ENCODE assay signal across 23 cellular contexts in genomic region chr21:43953028-43953427, GRCh38. TPM values are rescaled to one million over a fixed set of nuclear protein-coding genes. Genes with fewer than 3 reads are reported as not detected.
A peak's percentile ranks its signal among the peaks of the same experiment; 100 is the strongest.
DNase-seq lines count a peak whose midpoint lies in the region; ATAC-seq, FAIRE-seq and TF ChIP-seq lines count a peak whose summit lies in the region.
"Had no signal": no experiment of that assay in that cellular context is flagged by ENCODE, and none has a peak within 500 bp of the region (broad histone marks: within the 10 kb centered on the region; RNA-seq: fewer than 3 reads in every experiment).

No MANE protein-coding gene starts in this region.

- DNase-seq in HepG2 (ENCODE audit: low spot score) (no peak), right lobe of liver (no peak), left ventricle myocardium superior (peak; percentile 62), psoas muscle (peak; percentile 47 to 87), DMS114 treated with DMSO at 0.1 percent for 48 hours (lab: John Stamatoyannopoulos, UW; ENCODE audit: unreplicated experiment) (no peak)
- DNase-seq: BE2C; Calu3; CD8-positive, alpha-beta T cell; DMS53; EL; GOT3; NCI-H1105 treated with DMSO at 0.1 percent for 48 hours; NCI-H1694 treated with DMSO at 0.1 percent for 48 hours; NCI-H2107; NCI-H2227 treated with DMSO at 0.1 percent for 48 hours; NCI-H510A treated with DMSO at 0.1 percent for 48 hours; NCI-H82; SIG-M5 had no signal

- POLR2A ChIA-PET in HepG2 (lab: Yijun Ruan, JAX) = no interaction called here

- ATAC-seq in HepG2 (no peak), right lobe of liver (no peak), left ventricle myocardium superior (peak; percentile 85), psoas muscle (peak; percentile 69 to 88 (median 86)), GM18867 (IDR thresholded peaks at IDR 0.05; ENCODE audit: unreplicated experiment) (no peak), GM19395 (IDR thresholded peaks at IDR 0.05; ENCODE audit: unreplicated experiment) (no peak)
- ATAC-seq: CD8-positive, alpha-beta T cell; HCT116; K562 had no signal

- no peaks in the 10 kb centered on the region for H3K79me2 ChIP-seq in HepG2 (ENCODE audit: insufficient read depth, low read length)

- in situ Hi-C loops in HepG2 (cut with HindIII; ENCODE audit: extremely low pct_ligation_motif_present, low pct_unique_long_range_greater_than_20kb) = no loop called here

- no peak overlapping the region for H3K4me2 ChIP-seq in HepG2 (ENCODE audit: low read depth, low read length)

- H3K4me3 ChIP-seq in HepG2 (replicated peaks in 1 of 3; ENCODE audit: insufficient read depth in 1 of 3, low read depth in 2 of 3, low read length in 3 of 3) (no peak overlapping the region), right lobe of liver (no peak overlapping the region), psoas muscle (no peak overlapping the region)
- H3K4me3 ChIP-seq: K562 had no signal

- TF ChIP-seq POLR2A in HepG2 (IDR thresholded peaks at IDR 0.05; ENCODE audit: insufficient read depth in 1 of 2, low read depth in 2 of 2, low read length in 2 of 2) = no peak
- no peak for TF ChIP-seq POLR2A in right lobe of liver (IDR thresholded peaks at IDR 0.05)

- H2AFZ ChIP-seq in HepG2 (ENCODE audit: low read length) = no peak overlapping the region

- intact Hi-C loops in HepG2 (cut with micrococcal nuclease; ENCODE audit: unreplicated experiment) = no loop called here
- intact Hi-C loops in right lobe of liver (cut with DNase I) = no loop called here
- intact Hi-C loops in left ventricle myocardium superior (cut with micrococcal nuclease) = no loop called here
- intact Hi-C loops in psoas muscle (cut with DNase I) = no loop called here

- H4K20me1 ChIP-seq in HepG2 (ENCODE audit: insufficient read depth, low read length) = no peaks in the 10 kb centered on the region

- H3K9ac ChIP-seq in HepG2 (ENCODE audit: insufficient read depth, low read depth, low read length) = no peak overlapping the region

- CTCF ChIA-PET in HepG2 (lab: Yijun Ruan, JAX; ENCODE audit: low intra/inter-chr PET ratio, low total read pairs) = no interaction called here

- FAIRE-seq in HepG2 (lab: Jason Lieb, UNC) = no peak
- FAIRE-seq: GM12891, K562 had no signal

- BruUV-seq in HepG2 (replicated peaks; lab: Mats Ljungman, UMichigan) = no TSS peak

- TF ChIP-seq EP300 in HepG2 (IDR thresholded peaks at IDR 0.05; ENCODE audit: low read depth in 2 of 2, low read length in 2 of 2) (no peak), HepG2 (CRISPR knock-in tag; IDR thresholded peaks at IDR 0.05; ENCODE audit: borderline replicate concordance) (no peak)

- H3K27ac ChIP-seq in HepG2 (ENCODE audit: extremely low read length, insufficient read depth, low read length) (no peak overlapping the region), right lobe of liver (no peak overlapping the region), psoas muscle (peak overlapping the region; percentile 51)

- TF ChIP-seq RAD21 in HepG2 (CRISPR knock-in tag; IDR thresholded peaks at IDR 0.05) = no peak

- 96% methylated on average over 18 of the region's 18 CpGs for WGBS in HepG2 (ENCODE audit: low lambda C conversion rate)
- WGBS in right lobe of liver (ENCODE audit: insufficient coverage, low coverage, low lambda C conversion rate, missing lambda C conversion rate) = 76% methylated on average over 7 of the region's 18 CpGs
- 20 to 40% (median 31%) methylated on average over 18 of the region's 18 CpGs for WGBS in psoas muscle, 3 donors

- H3K27me3 ChIP-seq in HepG2 (ENCODE audit: control insufficient read depth in 1 of 2, insufficient read depth in 2 of 2, low read length in 2 of 2) = no peaks in the 10 kb centered on the region
- H3K27me3 ChIP-seq in right lobe of liver = no peaks in the 10 kb centered on the region
- H3K27me3 ChIP-seq in psoas muscle (ENCODE audit: insufficient read depth in 3 of 3, low read length in 2 of 3) = no peaks in the 10 kb centered on the region
- H3K27me3 ChIP-seq: BE2C had no signal

- H3K36me3 ChIP-seq in HepG2 (replicated peaks in 1 of 2; ENCODE audit: control insufficient read depth in 1 of 2, insufficient read depth in 2 of 2, low read length in 2 of 2) = peaks cover 8% of the 10 kb centered on the region in 2 experiments; a peak in 4 of 5 replicates
- H3K36me3 ChIP-seq in right lobe of liver = no peaks in the 10 kb centered on the region
- H3K36me3 ChIP-seq in psoas muscle (ENCODE audit: insufficient read depth in 1 of 2, low read depth in 1 of 2) = no peaks in the 10 kb centered on the region
- H3K36me3 ChIP-seq: BE2C had no signal

- H3K4me1 ChIP-seq in HepG2 (ENCODE audit: insufficient read depth, low read length) (no peaks in the 10 kb centered on the region; the same call in 1 of the 2 replicates), right lobe of liver (peaks cover 0 to 9% (median 4%) of the 10 kb centered on the region in 4 donors), psoas muscle (peaks cover 41% of the 10 kb centered on the region)

- TF ChIP-seq CTCF in HepG2 (CRISPR knock-in tag; IDR thresholded peaks at IDR 0.05) (no peak), right lobe of liver (IDR thresholded peaks at IDR 0.05) (no peak), psoas muscle (IDR thresholded peaks at IDR 0.05) (no peak)

- H3K9me3 ChIP-seq in HepG2 (ENCODE audit: low read length) = peaks cover 9% of the 10 kb centered on the region
- no peaks in the 10 kb centered on the region for H3K9me3 ChIP-seq in right lobe of liver
- H3K9me3 ChIP-seq in psoas muscle = peaks cover 10% of the 10 kb centered on the region

TF ChIP-seq in HepG2, 621 proteins besides CTCF, POLR2A, EP300 and RAD21:
- TF ChIP-seq KAT2B (IDR thresholded peaks at IDR 0.05; ENCODE audit: borderline replicate concordance, low read depth, low read length) (no peak), AGO2 (optimal IDR thresholded peaks at IDR 0.05; ENCODE audit: low read depth, low read length) (peak; percentile 1)
TF ChIP-seq in HepG2: peak in this region for 1.

RNA-seq across cellular contexts. Expression of gene TRAPPC10, which starts 59.1 kb away (rescaled TPM):
- total RNA-seq in HepG2 (2016; rRNA removed; fragmentation: Illumina TruSeq; extraction: Trizol) = 15.2 and 16.5 TPM in 2 replicates
- total RNA-seq in HepG2 (2016; cell fraction: cytosol; rRNA removed; fragmentation: Illumina TruSeq; extraction: Trizol; ENCODE audit: low read depth) = 16.6 and 17.0 TPM in 2 replicates
- 12.6 and 17.1 TPM in 2 replicates for total RNA-seq in HepG2 (2016; cell fraction: insoluble cytoplasmic fraction; rRNA removed; fragmentation: Illumina TruSeq; extraction: Trizol)
- 18.2 and 18.5 TPM in 2 replicates for total RNA-seq in HepG2 (2016; cell fraction: membrane; rRNA removed; fragmentation: Illumina TruSeq; extraction: Trizol)
- total RNA-seq in HepG2 (2016; cell fraction: nucleus; rRNA removed; fragmentation: Illumina TruSeq; extraction: Trizol) = 25.8 and 26.3 TPM in 2 replicates
- 10.6 TPM in 2 replicates for polyA plus RNA-seq in HepG2 (2011; rRNA removed)
- 6.4 and 7.4 TPM in 2 replicates for polyA plus RNA-seq in HepG2 (2011; cell fraction: cytosol; rRNA removed)
- polyA plus RNA-seq in HepG2 (2011; cell fraction: nucleus; rRNA removed) = 33.8 and 34.4 TPM in 2 replicates
- polyA plus RNA-seq in HepG2 (2012) = 9.8 and 12.7 TPM in 2 replicates
- 12.1 and 12.5 TPM in 2 replicates for polyA plus RNA-seq in HepG2 (2016; cell fraction: cytosol; fragmentation: Illumina TruSeq; extraction: Trizol; ENCODE audit: low read depth)
- 9.5 and 11.9 TPM in 2 replicates for polyA plus RNA-seq in HepG2 (2016; cell fraction: insoluble cytoplasmic fraction; fragmentation: Illumina TruSeq; extraction: Trizol; ENCODE audit: low read depth)
- polyA plus RNA-seq in HepG2 (2016; cell fraction: membrane; fragmentation: Illumina TruSeq; extraction: Trizol; ENCODE audit: low read depth) = 10.0 and 10.8 TPM in 2 replicates
- 30.3 and 54.6 TPM in 2 replicates for polyA plus RNA-seq in HepG2 (2016; cell fraction: nucleus; fragmentation: Illumina TruSeq; extraction: Trizol; ENCODE audit: insufficient read depth, low read depth)
- 19.6 and 41.6 TPM in 2 replicates for polyA minus RNA-seq in HepG2 (2011; rRNA and poly(A)+ RNA removed; ENCODE audit: low replicate concordance)
- polyA minus RNA-seq in HepG2 (2011; cell fraction: cytosol; rRNA and poly(A)+ RNA removed) = 6.8 and 7.4 TPM in 2 replicates
- polyA minus RNA-seq in HepG2 (2011; cell fraction: nucleus; rRNA and poly(A)+ RNA removed) = 27.6 and 28.3 TPM in 2 replicates
- total RNA-seq in right lobe of liver = 10 to 100 TPM; 15.4 to 25.6 (median 18.4) TPM
- total RNA-seq in left ventricle myocardium superior = 17.5 TPM
- 10 to 100 TPM; 13.3 to 22.2 (median 20.4) TPM for total RNA-seq in psoas muscle
- 10 to 100 TPM in 1 of 3 donors, 1 to 10 TPM in 2; 6.4 to 21.4 (median 8.5) TPM for polyA plus RNA-seq in psoas muscle

Comparison
In these comparisons a context has a peak if more than half of its experiments do, and no peak if none do; other contexts are left out.
1. ATAC-seq: peak in left ventricle myocardium superior (single experiment) and psoas muscle (4 of 4); none in HepG2 (single experiment), right lobe of liver (0 of 4), GM18867 (single experiment) and GM19395 (single experiment).
2. DNase-seq: peak in left ventricle myocardium superior (single experiment) and psoas muscle (2 of 2); none in HepG2 (single experiment), right lobe of liver (0 of 3) and DMS114 treated with DMSO at 0.1 percent for 48 hours (single experiment).